In the genomic region with DNA sequence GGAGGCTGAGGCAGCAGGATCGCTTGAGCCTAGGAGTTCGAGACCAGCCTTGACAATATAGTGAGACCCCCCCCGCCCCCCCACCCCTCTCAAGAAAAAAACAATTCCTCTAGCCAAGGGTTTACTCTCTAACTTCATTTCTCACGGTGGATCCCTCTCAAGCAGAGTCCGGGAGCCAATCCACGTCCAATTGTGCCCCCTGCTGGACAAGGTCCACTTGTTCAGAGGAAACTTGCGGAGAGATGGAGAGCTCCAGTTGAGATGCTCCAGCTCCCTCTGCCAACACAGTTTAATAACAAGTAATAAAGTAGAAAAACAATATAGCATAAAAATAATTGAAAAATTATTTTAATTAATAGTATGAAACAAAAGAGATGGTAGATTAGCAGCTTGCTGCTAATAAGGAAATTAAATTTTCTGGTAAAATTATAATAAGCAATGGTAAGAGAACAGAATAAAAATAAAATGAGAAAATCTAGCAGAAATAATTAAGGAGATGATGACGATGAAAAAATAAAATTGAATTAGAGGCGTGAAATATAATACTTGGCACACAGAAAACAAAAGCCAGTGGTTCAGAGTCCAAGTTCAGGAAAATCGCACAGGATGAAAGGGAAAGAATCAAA, we compare ENCODE assay signal across 9 cellular contexts. TPM values are rescaled to one million over a fixed set of nuclear protein-coding genes. Genes with fewer than 3 reads are reported as not detected.
DNase-seq lines count a peak whose midpoint lies in the region; ATAC-seq and TF ChIP-seq lines count a peak whose summit lies in the region.
"Had no signal": no experiment of that assay in that cellular context is flagged by ENCODE, and none has a peak within 500 bp of the region (broad histone marks: within the 10 kb centered on the region; RNA-seq: fewer than 3 reads in every experiment).

No MANE protein-coding gene starts in this region.

- H3K36me3 ChIP-seq in A673 (ENCODE audit: insufficient read depth, low read length, poor library complexity, severe bottlenecking): no peaks in the 10 kb centered on the region

- no peaks in the 10 kb centered on the region for H3K4me1 ChIP-seq in A673 (ENCODE audit: insufficient read depth, low read length, poor library complexity, severe bottlenecking)

- intact Hi-C loops in A673 (cut with micrococcal nuclease; ENCODE audit: unreplicated experiment): loop anchor here (5.0 to 10.0 kb wide), 2 partner anchors 146 to 326 kb away; no protein-coding TSS in a partner anchor

- peak; percentile 85 for DNase-seq in A673 (ENCODE audit: low spot score)
- DNase-seq in NCI-H2171 (lab: John Stamatoyannopoulos, UW): peak; percentile 61
- peak; percentile 58 for DNase-seq in activated CD4-positive, CD25-positive, alpha-beta regulatory T cell treated with anti-CD3 and anti-CD28 coated beads, Interleukin-2, amount 50 U/mL, for 72 hours
- peak; percentile 85 for DNase-seq in dermis blood vessel endothelial cell
- DNase-seq in medulla oblongata (ENCODE audit: extremely low spot score): peak; percentile 96
- DNase-seq in stimulated activated CD8-positive, alpha-beta memory T cell treated with anti-CD3 and anti-CD28 coated beads, Interleukin-4, amount 100 ng/mL, for 24 hours (ENCODE audit: low read depth): peak; percentile 56

- peaks cover 20% of the 10 kb centered on the region for H3K27me3 ChIP-seq in A673 (replicated peaks; ENCODE audit: insufficient read depth, low read depth, low read length, poor library complexity)

- POLR2A ChIA-PET in A673 (lab: Charles Lee; ENCODE audit: low non-redundant PET): interaction anchor here (0.6 kb wide), 1 partner anchor 200 kb away, joined by 14 read pairs; no protein-coding TSS in a partner anchor

- H3K27ac ChIP-seq in A673 (ENCODE audit: low read depth, low read length, poor library complexity, severe bottlenecking): no peak overlapping the region

- ATAC-seq in GM21528 (IDR thresholded peaks at IDR 0.05; ENCODE audit: low FRiP score, unreplicated experiment): no peak

- no peak overlapping the region for H3K4me3 ChIP-seq in A673 (ENCODE audit: low read depth, low read length, poor library complexity, severe bottlenecking)

- TF ChIP-seq CTCF in A673 (conservative IDR thresholded peaks at IDR 0.05; ENCODE audit: low read depth, low read length): peak; percentile 72
- peak; percentile 70 for TF ChIP-seq CTCF in GM12873 (IDR thresholded peaks at IDR 0.05; ENCODE audit: insufficient read depth, low read depth, low read length, missing control alignments)

- CTCF ChIA-PET in A673 (lab: Charles Lee): interaction anchor here (0.6 to 1.3 kb wide), 10 partner anchors 16 to 323 kb away, joined by 3 to 7 read pairs (median 4); no protein-coding TSS in a partner anchor

- no TSS peak for BruUV-seq in A673 (replicated peaks; lab: Mats Ljungman, UMichigan)

- no peaks in the 10 kb centered on the region for H3K9me3 ChIP-seq in A673 (ENCODE audit: low read depth, low read length, poor library complexity, severe bottlenecking)

RNA-seq across cellular contexts. Expression of a gene that starts 14.5 kb away (rescaled TPM):
- not detected in 2 replicates for total RNA-seq in A673 (2021)
- not detected in 2 replicates for total RNA-seq in dermis blood vessel endothelial cell
- total RNA-seq: skeletal muscle tissue had no signal

RNA-seq across cellular contexts. Expression of a gene that starts 30.9 kb away (rescaled TPM):
- not detected in 2 replicates for total RNA-seq in A673 (2021)
- not detected in 2 replicates for total RNA-seq in dermis blood vessel endothelial cell

RNA-seq across cellular contexts. Expression of a gene that starts 32.0 kb away (rescaled TPM):
- total RNA-seq in A673 (2021) (28.4 and 28.6 TPM in 2 replicates), dermis blood vessel endothelial cell (3.5 and 12.9 TPM in 2 replicates)
